Comparison of ENCODE assay signal across 30 cellular contexts in the genomic region with DNA sequence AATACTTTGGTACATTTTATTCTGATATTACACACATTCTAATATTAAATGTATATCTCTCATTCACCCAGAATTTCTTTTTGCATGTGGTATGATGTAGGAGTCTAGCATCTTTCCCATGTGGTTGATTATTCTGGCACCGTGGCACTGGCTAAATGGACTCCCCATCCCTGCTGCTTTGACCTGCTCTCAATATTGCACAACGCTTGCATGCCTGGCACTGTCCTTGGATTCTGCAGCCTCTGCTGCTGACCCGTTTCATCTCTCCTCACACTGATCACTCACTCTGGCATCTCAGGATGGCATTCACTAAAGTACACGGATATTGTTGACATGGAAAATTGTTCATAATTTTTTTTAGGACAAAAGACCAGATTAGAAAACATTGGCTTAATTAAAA. TPM values are rescaled to one million over a fixed set of nuclear protein-coding genes. Genes with fewer than 3 reads are reported as not detected.
"Had no signal": no experiment of that assay in that cellular context is flagged by ENCODE, and none has a peak within 500 bp of the region (broad histone marks: within the 10 kb centered on the region; RNA-seq: fewer than 3 reads in every experiment).

No MANE protein-coding gene starts in this region.

- ATAC-seq: activated T-cell treated with anti-CD3 and anti-CD28 coated beads, Interleukin-2, amount 50 U/mL, for 72 hours; body of pancreas; effector memory CD8-positive, alpha-beta T cell; WTC11 had no signal

- H3K27me3 ChIP-seq: body of pancreas had no signal

- H3K9me3 ChIP-seq: body of pancreas, esophagus squamous epithelium had no signal

- H3K36me3 ChIP-seq: esophagus squamous epithelium had no signal

- H3K4me3 ChIP-seq: body of pancreas, esophagus squamous epithelium had no signal

- H3K27ac ChIP-seq: body of pancreas, epithelial cell of prostate, esophagus squamous epithelium, VCaP had no signal

- DNase-seq: activated CD4-positive, alpha-beta memory T cell treated with anti-CD3 and anti-CD28 coated beads, Interleukin-2, amount 10 ng/mL, durations not matched to agents 7 days and 5 days; activated CD4-positive, alpha-beta T cell treated with anti-CD3 and anti-CD28 coated beads for 1 hour; activated CD4-positive, alpha-beta T cell treated with anti-CD3 and anti-CD28 coated beads for 4 hours; activated CD4-positive, alpha-beta T cell treated with anti-CD3 and anti-CD28 coated beads, Interleukin-2, amount 10 ng/mL, durations not matched to agents 7 days and 5 days; activated CD4-positive, alpha-beta T cell treated with anti-CD3 and anti-CD28 coated beads, Interleukin-2, amount 50 U/mL, for 4 hours; activated CD8-positive, alpha-beta memory T cell treated with anti-CD3 and anti-CD28 coated beads, Interleukin-2, amount 50 U/mL, for 48 hours; activated effector memory CD4-positive, alpha-beta T cell treated with Interleukin-2 at 50 U/mL for 16 hours; activated gamma-delta T cell treated with Interleukin-2 at 50 U/mL for 16 hours; activated naive CD4-positive, alpha-beta T cell treated with anti-CD3 and anti-CD28 coated beads, Interleukin-2, amount 50 U/mL, for 16 hours; activated naive CD4-positive, alpha-beta T cell treated with Interleukin-2 at 50 U/mL for 16 hours; activated T-cell treated with anti-CD3 and anti-CD28 coated beads for 4 hours; activated T-cell treated with anti-CD3 and anti-CD28 coated beads, Interleukin-2, amount 50 U/mL, for 24 hours; activated T-cell treated with anti-CD3 and anti-CD28 coated beads, Interleukin-2, amount 50 U/mL, for 72 hours; amygdala; aorta; body of pancreas; caudate nucleus; cortex of kidney; dermis blood vessel endothelial cell; effector CD4-positive, alpha-beta T cell; effector memory CD8-positive, alpha-beta T cell; esophagus squamous epithelium; foreskin fibroblast; head of caudate nucleus; T-helper 2 cell had no signal

RNA-seq across cellular contexts. Expression of gene DACT2, which starts 11.5 kb away (rescaled TPM):
- total RNA-seq: dermis blood vessel endothelial cell, endothelial cell of umbilical vein, fibroblast of lung had no signal
- polyA plus RNA-seq: endothelial cell of umbilical vein, fibroblast of lung had no signal
